15 cellular contexts compared by ENCODE assay signal in genomic region chr10:96667401-96667800, GRCh38. TPM values are rescaled to one million over a fixed set of nuclear protein-coding genes. Genes with fewer than 3 reads are reported as not detected.
DNase-seq lines count a peak whose midpoint lies in the region; ATAC-seq, FAIRE-seq and TF ChIP-seq lines count a peak whose summit lies in the region.
"Had no signal": no experiment of that assay in that cellular context is flagged by ENCODE, and none has a peak within 500 bp of the region (broad histone marks: within the 10 kb centered on the region; RNA-seq: fewer than 3 reads in every experiment).

No MANE protein-coding gene starts in this region.

- no peak for TF ChIP-seq POLR2A in GM12878 (IDR thresholded peaks at IDR 0.05; ENCODE audit: low read depth, low read length)
- TF ChIP-seq POLR2A in vagina (IDR thresholded peaks at IDR 0.05): no peak

- POLR2A ChIA-PET in GM12878 (lab: Charles Lee): interaction anchor here (0.5 to 1.0 kb wide), 2 partner anchors 15 to 29 kb away, joined by 3 read pairs; no protein-coding TSS in a partner anchor

- no TSS peak for BruUV-seq in GM12878 (replicated peaks; lab: Mats Ljungman, UMichigan)

- intact Hi-C loops in GM12878 (cut with micrococcal nuclease; ENCODE audit: unreplicated experiment): no loop called here
- intact Hi-C loops in vagina (cut with DNase I): no loop called here

- H3K9me3 ChIP-seq in BLaER1 treated with 17β-estradiol and CSF1 and Interleukin-3, amounts not matched to agents 10 nM and 100 nM (replicated peaks in 1 of 11): peaks cover 0 to 7% (median 0%) of the 10 kb centered on the region in 11 experiments; a peak in 3 of 22 replicates
- H3K9me3 ChIP-seq in MG63: no peaks in the 10 kb centered on the region
- no peaks in the 10 kb centered on the region for H3K9me3 ChIP-seq in GM12878 (replicated peaks; ENCODE audit: control insufficient read depth, insufficient read depth, low read length)
- H3K9me3 ChIP-seq in vagina: no peaks in the 10 kb centered on the region

- no peak for FAIRE-seq in GM12878 (lab: Jason Lieb, UNC)

- H3K27me3 Mint-ChIP-seq in natural killer cell treated with Interleukin-12 subunit alpha and Interleukin-12 subunit beta and Interleukin-15 and Interleukin-18, amount 100 ng/mL, for 72 hours: no peaks in the 10 kb centered on the region

- peaks cover 57 to 98% (median 87%) of the 10 kb centered on the region in 11 experiments for H3K36me3 ChIP-seq in BLaER1 treated with 17β-estradiol and CSF1 and Interleukin-3, amounts not matched to agents 10 nM and 100 nM
- H3K36me3 ChIP-seq in MG63: no peaks in the 10 kb centered on the region
- peaks cover 4 to 12% of the 10 kb centered on the region in 2 experiments for H3K36me3 ChIP-seq in GM12878 (ENCODE audit: control insufficient read depth in 2 of 2, insufficient read depth in 2 of 2, low read length in 1 of 2)
- H3K36me3 ChIP-seq in vagina: no peaks in the 10 kb centered on the region

- no peaks in the 10 kb centered on the region for H3K9me3 Mint-ChIP-seq in natural killer cell treated with Interleukin-12 subunit alpha and Interleukin-12 subunit beta and Interleukin-15 and Interleukin-18, amount 100 ng/mL, for 72 hours

- H3K27me3 ChIP-seq in BLaER1 treated with 17β-estradiol and CSF1 and Interleukin-3, amounts not matched to agents 10 nM and 100 nM: no peaks in the 10 kb centered on the region
- H3K27me3 ChIP-seq in MG63 (no peaks in the 10 kb centered on the region), GM12878 (replicated peaks in 1 of 2; ENCODE audit: control insufficient read depth in 2 of 2, insufficient read depth in 2 of 2, low read length in 1 of 2) (no peaks in the 10 kb centered on the region), vagina (no peaks in the 10 kb centered on the region)

- H2AFZ ChIP-seq in GM12878 (ENCODE audit: control insufficient read depth, low read depth, low read length): no peak overlapping the region

- SMC1A ChIA-PET in GM12878 (lab: Charles Lee; ENCODE audit: uncharacterized antibody, unreplicated experiment): interaction anchor here (1.1 to 1.5 kb wide), 4 partner anchors 25 to 51 kb away, joined by 3 to 6 read pairs (median 4); no protein-coding TSS in a partner anchor

- peak overlapping the region; percentile 36 to 89 for H3K27ac Mint-ChIP-seq in natural killer cell treated with Interleukin-12 subunit alpha and Interleukin-12 subunit beta and Interleukin-15 and Interleukin-18, amount 100 ng/mL, for 72 hours

- in situ Hi-C loops in GM12878 (cut with MboI): no loop called here

- RAD21 ChIA-PET in GM12878 (lab: Charles Lee; ENCODE audit: unreplicated experiment): interaction anchor here (1.2 to 1.6 kb wide), 2 partner anchors 31 to 97 kb away, joined by 3 to 4 read pairs; no protein-coding TSS in a partner anchor

- no peak overlapping the region for H3K9ac ChIP-seq in BLaER1 treated with 17β-estradiol and CSF1 and Interleukin-3, amounts not matched to agents 10 nM and 100 nM
- no peak overlapping the region for H3K9ac ChIP-seq in GM12878 (ENCODE audit: control insufficient read depth, insufficient read depth, low read length)

- peaks cover 58% of the 10 kb centered on the region for H3K79me2 ChIP-seq in GM12878 (ENCODE audit: control insufficient read depth, insufficient read depth, low read length)

- TF ChIP-seq CTCF in GM12878 (IDR thresholded peaks at IDR 0.05 in 2 of 3, conservative IDR thresholded peaks at IDR 0.05 in 1 of 3; ENCODE audit: control insufficient read depth in 2 of 3, extremely low read depth in 1 of 3, insufficient read depth in 1 of 3, low read depth in 3 of 3, low read length in 3 of 3): no peak
- no peak for TF ChIP-seq CTCF in vagina (IDR thresholded peaks at IDR 0.05)
- no peak for TF ChIP-seq CTCF in coronary artery (IDR thresholded peaks at IDR 0.05)

- H3K36me3 Mint-ChIP-seq in natural killer cell treated with Interleukin-12 subunit alpha and Interleukin-12 subunit beta and Interleukin-15 and Interleukin-18, amount 100 ng/mL, for 72 hours: no peaks in the 10 kb centered on the region

- peak; percentile 33 for DNase-seq in MG63
- DNase-seq in GM12878 (ENCODE audit: low read depth, low spot score): no peak
- no peak for DNase-seq in natural killer cell treated with Interleukin-12 subunit alpha and Interleukin-12 subunit beta and Interleukin-15 and Interleukin-18, amount 100 ng/mL, for 72 hours (ENCODE audit: low spot score)
- no peak for DNase-seq in stimulated activated naive CD4-positive, alpha-beta T cell (lab: John Stamatoyannopoulos, UW)
- DNase-seq in vagina (ENCODE audit: extremely low spot score in 2 of 2): no peak
- DNase-seq in coronary artery (ENCODE audit: low spot score): no peak
- DNase-seq: 8988T, DMS 273 treated with DMSO at 0.1 percent for 48 hours, HCEC 1CT, NCI-H1436 treated with DMSO at 0.1 percent for 48 hours, NCI-H345, NCI-H748 treated with DMSO at 0.1 percent for 48 hours, SIG-M5 had no signal

- CTCF ChIA-PET in GM12878 (lab: Yijun Ruan, JAX): interaction anchor here (1.6 kb wide), 2 partner anchors 24 to 26 kb away, joined by 4 to 7 read pairs; no protein-coding TSS in a partner anchor

- TF ChIP-seq RAD21 in GM12878 (IDR thresholded peaks at IDR 0.05; ENCODE audit: insufficient read depth, low read depth, low read length): no peak

- H3K4me1 ChIP-seq in BLaER1 treated with 17β-estradiol and CSF1 and Interleukin-3, amounts not matched to agents 10 nM and 100 nM: peaks cover 76 to 98% (median 87%) of the 10 kb centered on the region in 10 experiments
- H3K4me1 ChIP-seq in GM12878 (ENCODE audit: control insufficient read depth, insufficient read depth, low read length): peaks cover 57% of the 10 kb centered on the region
- H3K4me1 ChIP-seq in vagina: no peaks in the 10 kb centered on the region

- WGBS in GM12878 (ENCODE audit: insufficient coverage, insufficient replicate concordance, low lambda C conversion rate, missing lambda C conversion rate): 94% methylated on average over 3 of the region's 3 CpGs

- H3K4me3 ChIP-seq in BLaER1 treated with 17β-estradiol and CSF1 and Interleukin-3, amounts not matched to agents 10 nM and 100 nM: no peak overlapping the region
- no peak overlapping the region for H3K4me3 ChIP-seq in MG63
- H3K4me3 ChIP-seq in GM12878: peak overlapping the region; percentile 18; the same call in 1 of the 2 replicates
- no peak overlapping the region for H3K4me3 ChIP-seq in vagina
- no peak overlapping the region for H3K4me3 ChIP-seq in coronary artery

- peaks cover 5 to 98% (median 93%) of the 10 kb centered on the region in 11 experiments; a peak in 19 of 22 replicates for H4K20me1 ChIP-seq in BLaER1 treated with 17β-estradiol and CSF1 and Interleukin-3, amounts not matched to agents 10 nM and 100 nM
- peaks cover 3% of the 10 kb centered on the region; the same call in 1 of the 2 replicates for H4K20me1 ChIP-seq in GM12878 (ENCODE audit: control insufficient read depth, insufficient read depth)

- H3K27ac ChIP-seq in BLaER1 treated with 17β-estradiol and CSF1 and Interleukin-3, amounts not matched to agents 10 nM and 100 nM: peak overlapping the region in 7 of 11 experiments; percentile 15 to 52 (median 34); a peak in 9 of 22 replicates
- H3K27ac ChIP-seq in GM12878 (ENCODE audit: control insufficient read depth, insufficient read depth) (no peak overlapping the region), vagina (no peak overlapping the region), coronary artery (no peak overlapping the region)

- TF ChIP-seq EP300 in GM12878 (IDR thresholded peaks at IDR 0.05; ENCODE audit: borderline replicate concordance in 1 of 2, control insufficient read depth in 1 of 2, low read depth in 2 of 2, low read length in 2 of 2): no peak

- H3K4me3 Mint-ChIP-seq in natural killer cell treated with Interleukin-12 subunit alpha and Interleukin-12 subunit beta and Interleukin-15 and Interleukin-18, amount 100 ng/mL, for 72 hours: peak overlapping the region; percentile 45

- peaks cover 66 to 76% of the 10 kb centered on the region in 2 donors for H3K4me1 Mint-ChIP-seq in natural killer cell treated with Interleukin-12 subunit alpha and Interleukin-12 subunit beta and Interleukin-15 and Interleukin-18, amount 100 ng/mL, for 72 hours (ENCODE audit: low read depth in 2 of 2)

- peak overlapping the region in 9 of 11 experiments; percentile 41 to 88 (median 62); a peak in 13 of 22 replicates for H3K4me2 ChIP-seq in BLaER1 treated with 17β-estradiol and CSF1 and Interleukin-3, amounts not matched to agents 10 nM and 100 nM
- 0 out of 2 replicates have a peak overlapping the region, but pooled peaks have one; percentile 15 for H3K4me2 ChIP-seq in GM12878 (ENCODE audit: control insufficient read depth, insufficient read depth)

- no peak for ATAC-seq in GM12878
- ATAC-seq in natural killer cell treated with Interleukin-12 subunit alpha and Interleukin-12 subunit beta and Interleukin-15 and Interleukin-18, amount 100 ng/mL, for 72 hours: no peak
- ATAC-seq in GM19395 (IDR thresholded peaks at IDR 0.05; ENCODE audit: unreplicated experiment): no peak

TF ChIP-seq in GM12878, 131 proteins besides CTCF, POLR2A, EP300 and RAD21 (continues in another document):
- TF ChIP-seq EED (IDR thresholded peaks at IDR 0.05; ENCODE audit: low read depth): no peak
- no peak for TF ChIP-seq RELA (IDR thresholded peaks at IDR 0.05; ENCODE audit: borderline replicate concordance, partially characterized antibody)
- TF ChIP-seq BMI1 (IDR thresholded peaks at IDR 0.05; ENCODE audit: borderline replicate concordance): no peak
- TF ChIP-seq LARP7 (IDR thresholded peaks at IDR 0.05): no peak
- no peak for TF ChIP-seq SREBF1 (IDR thresholded peaks at IDR 0.05; ENCODE audit: low read length)

RNA-seq across cellular contexts. Expression of gene PIK3AP1, which starts 52.9 kb away (rescaled TPM):
- total RNA-seq in MG63 (2014; rRNA removed; shearing (Covaris generic); ENCODE audit: low replicate concordance): 0.02 and 1.2 TPM in 2 replicates
- total RNA-seq in GM12878 (2013; cell fraction: nucleolus; rRNA removed): 528 and 572 TPM in 2 replicates
- total RNA-seq in GM12878 (2014; rRNA removed) (151 and 167 TPM in 2 replicates), GM12878 (2014; rRNA removed; fragmentation: Illumina TruSeq; extraction: Trizol) (143 and 148 TPM in 2 replicates), GM12878 (2021) (137 and 142 TPM in 2 replicates), vagina (5.9 TPM)
- polyA plus RNA-seq in GM12878 (2011; ENCODE audit: low read depth): 51.5 TPM
- polyA plus RNA-seq in GM12878 (2011; rRNA removed) (281 and 306 TPM in 2 replicates), GM12878 (2014; fragmentation: Illumina TruSeq; extraction: Trizol) (107 and 128 TPM in 2 replicates), GM12878 (2014; fragmentation: Nextera tagmentation; extraction: Ambion mirVana) (10 to 100 TPM; 26.2 to 37.0 TPM), GM12878 (2014; rRNA removed) (108 and 110 TPM in 2 replicates), GM12878 (2016; fragmentation: Nextera tagmentation; extraction: Ambion mirVana) (10 to 100 TPM; 92.4 to 93.7 TPM)
- 333 and 336 TPM in 2 replicates for polyA plus RNA-seq in GM12878 (2011; cell fraction: cytosol; rRNA removed)
- 200 and 264 TPM in 2 replicates for polyA plus RNA-seq in GM12878 (2011; cell fraction: nucleus; rRNA removed)
- polyA plus RNA-seq in GM12878 (2012): 66.8 and 75.2 TPM in 2 replicates
- 802 and 813 TPM in 2 replicates for polyA minus RNA-seq in GM12878 (2011; rRNA and poly(A)+ RNA removed)
- 162 and 192 TPM in 2 replicates for polyA minus RNA-seq in GM12878 (2011; cell fraction: cytosol; rRNA and poly(A)+ RNA removed)
- polyA minus RNA-seq in GM12878 (2011; cell fraction: nucleus; rRNA and poly(A)+ RNA removed): 171 and 266 TPM in 2 replicates
- total RNA-seq in natural killer cell treated with Interleukin-12 subunit alpha and Interleukin-12 subunit beta and Interleukin-15 and Interleukin-18, amount 100 ng/mL, for 72 hours: 100 to 1,000 TPM; 147 to 383 TPM

Comparison
In these comparisons a context has a peak if more than half of its experiments do, and no peak if none do; other contexts are left out.
1. H3K27ac ChIP-seq: peak in BLaER1 treated with 17β-estradiol and CSF1 and Interleukin-3, amounts not matched to agents 10 nM and 100 nM (7 of 11); none in GM12878 (single experiment), vagina (single experiment) and coronary artery (0 of 2).
2. RNA of gene PIK3AP1, which starts 52.9 kb away (total RNA-seq): 147 to 383 TPM in natural killer cell treated with Interleukin-12 subunit alpha and Interleukin-12 subunit beta and Interleukin-15 and Interleukin-18, amount 100 ng/mL, for 72 hours and 137 to 572 TPM in GM12878; 5.9 TPM in vagina (single experiment) and 0.02 to 1.2 TPM in MG63; every median in the first group is over 10 times any median in the second.